ENCODE assay signal across 8 cellular contexts in the genomic region with DNA sequence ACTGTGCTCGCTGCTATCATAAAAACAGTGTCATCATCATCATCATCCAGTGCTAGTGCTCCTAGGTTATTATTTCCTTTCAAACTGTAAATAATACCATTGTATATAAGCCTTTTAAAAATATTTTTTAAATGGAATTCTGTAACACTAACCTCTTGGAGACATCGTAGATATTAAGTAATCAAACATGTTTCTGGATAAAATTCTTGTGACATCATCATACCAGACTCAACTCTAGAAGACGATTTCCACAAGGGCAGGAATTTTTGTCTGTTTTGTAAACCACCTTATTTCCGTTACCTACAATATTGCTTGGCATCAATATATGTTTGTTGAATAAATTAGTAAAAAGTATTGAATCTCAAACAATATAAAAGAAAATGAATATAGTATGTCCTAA.
"Had no signal": no experiment of that assay in that cellular context is flagged by ENCODE, and none has a peak within 500 bp of the region (broad histone marks: within the 10 kb centered on the region; RNA-seq: fewer than 3 reads in every experiment).

No MANE protein-coding gene starts in this region.

- H3K4me3 Mint-ChIP-seq: GM23338, H9, IgD-negative memory B cell had no signal

- DNase-seq: H9, HCEC 1CT, KBM-7 had no signal

- H3K4me2 ChIP-seq: GM23338 had no signal

- ATAC-seq: GM23338 had no signal

- H3K36me3 Mint-ChIP-seq: IgD-negative memory B cell had no signal

- H3K9me3 Mint-ChIP-seq: IgD-negative memory B cell had no signal

- H3K27ac Mint-ChIP-seq: GM23338, H9, IgD-negative memory B cell had no signal

- H2AFZ ChIP-seq: GM23338 had no signal

- FAIRE-seq: H1, H54, HTR-8/SVneo had no signal

- H3K27me3 Mint-ChIP-seq: IgD-negative memory B cell had no signal

- H3K4me3 ChIP-seq: GM23338 had no signal

- H3K4me1 Mint-ChIP-seq: GM23338, H9 had no signal
